In genomic region chr11:6474806-6475500, GRCh38 we compare ENCODE assay signal across 10 cellular contexts. TPM values are rescaled to one million over a fixed set of nuclear protein-coding genes. Genes with fewer than 3 reads are reported as not detected.
A peak's percentile ranks its signal among the peaks of the same experiment; 100 is the strongest.
DNase-seq lines count a peak whose midpoint lies in the region; ATAC-seq, FAIRE-seq and TF ChIP-seq lines count a peak whose summit lies in the region.
"Had no signal": no experiment of that assay in that cellular context is flagged by ENCODE, and none has a peak within 500 bp of the region (broad histone marks: within the 10 kb centered on the region; RNA-seq: fewer than 3 reads in every experiment).

No MANE protein-coding gene starts in this region.

- no peaks in the 10 kb centered on the region for H4K20me1 ChIP-seq in neural cell (ENCODE audit: insufficient read depth)

- CTCF ChIA-PET in CD8-positive, alpha-beta memory T cell (lab: Charles Lee), result interaction anchor here (1.2 to 4.7 kb wide), 2 partner anchors 96 to 208 kb away, joined by 4 to 24 read pairs; partner anchors contain the start of gene MRPL17

- no peak for DNase-seq in CD8-positive, alpha-beta memory T cell
- DNase-seq in NCI-H69 (lab: John Stamatoyannopoulos, UW) (peak; percentile 29), urothelium cell line (ENCODE audit: low spot score) (no peak)

- TF ChIP-seq RAD21 in neural cell (conservative IDR thresholded peaks at IDR 0.05), result no peak

- no peaks in the 10 kb centered on the region for H3K9me2 ChIP-seq in neural cell (ENCODE audit: insufficient read depth, low read length)

- peaks cover 0 to 31% (median 2%) of the 10 kb centered on the region in 3 donors for H3K36me3 Mint-ChIP-seq in CD8-positive, alpha-beta memory T cell

- no peak overlapping the region for H3K27ac ChIP-seq in CD8-positive, alpha-beta memory T cell (ENCODE audit: low read depth, low read length)
- peak overlapping the region; percentile 90 for H3K27ac ChIP-seq in duodenal mucosa (ENCODE audit: low read depth, low read length)
- H3K27ac ChIP-seq in neural cell (ENCODE audit: low read length), result no peak overlapping the region
- H3K27ac ChIP-seq: HL-60 had no signal

- H3K4me3 Mint-ChIP-seq in CD8-positive, alpha-beta memory T cell, result peak overlapping the region; percentile 66 to 90 (median 78)

- H3K9me3 Mint-ChIP-seq in CD8-positive, alpha-beta memory T cell, result no peaks in the 10 kb centered on the region

- H3K4me2 ChIP-seq in neural cell (ENCODE audit: low read length), result no peak overlapping the region

- H3K79me2 ChIP-seq in neural cell (replicated peaks; ENCODE audit: insufficient read depth, low read length), result peaks cover 12% of the 10 kb centered on the region

- no peak overlapping the region for H2AFZ ChIP-seq in neural cell (ENCODE audit: low read depth, low read length)

- peaks cover 14% of the 10 kb centered on the region for H3K4me1 ChIP-seq in CD8-positive, alpha-beta memory T cell (ENCODE audit: insufficient read depth, low read length)
- peaks cover 43 to 52% of the 10 kb centered on the region in 2 donors for H3K4me1 ChIP-seq in duodenal mucosa (ENCODE audit: control insufficient read depth in 1 of 2, insufficient read depth in 2 of 2, low read length in 2 of 2)

- no peak overlapping the region for H3K4me3 ChIP-seq in CD8-positive, alpha-beta memory T cell (ENCODE audit: low read length)
- H3K4me3 ChIP-seq in duodenal mucosa (ENCODE audit: low read depth in 1 of 2, low read length in 2 of 2), result peak overlapping the region; percentile 1 to 55
- H3K4me3 ChIP-seq in neural cell (ENCODE audit: low read length), result peak overlapping the region; percentile 90

- ATAC-seq in HG03108 (IDR thresholded peaks at IDR 0.05; ENCODE audit: unreplicated experiment) (no peak), GM21367 (IDR thresholded peaks at IDR 0.05; ENCODE audit: unreplicated experiment) (no peak), GM21786 (IDR thresholded peaks at IDR 0.05; ENCODE audit: unreplicated experiment) (no peak)

- TF ChIP-seq CTCF in neural cell (IDR thresholded peaks at IDR 0.05; ENCODE audit: poor library complexity, severe bottlenecking), result no peak

- FAIRE-seq in urothelium cell line (lab: Jason Lieb, UNC), result no peak
- FAIRE-seq: GM18507 had no signal

- peaks cover 6% of the 10 kb centered on the region for H3K36me3 ChIP-seq in CD8-positive, alpha-beta memory T cell (ENCODE audit: insufficient read depth, low read length)
- H3K36me3 ChIP-seq in duodenal mucosa (ENCODE audit: control insufficient read depth in 1 of 2, insufficient read depth in 2 of 2, low read length in 2 of 2), result peaks cover 20 to 33% of the 10 kb centered on the region in 2 donors
- H3K36me3 ChIP-seq in neural cell (ENCODE audit: insufficient read depth, low read length), result no peaks in the 10 kb centered on the region

- H3K4me1 Mint-ChIP-seq in CD8-positive, alpha-beta memory T cell, result peaks cover 22 to 41% (median 29%) of the 10 kb centered on the region in 3 donors

- H3F3A ChIP-seq in neural cell (ENCODE audit: insufficient read depth, low read length, poor library complexity, severe bottlenecking), result no peaks in the 10 kb centered on the region

- POLR2A ChIA-PET in CD8-positive, alpha-beta memory T cell (lab: Charles Lee), result interaction anchor here (1.0 kb wide), 1 partner anchor 72 kb away, joined by 4 read pairs; no protein-coding TSS in a partner anchor

- no peaks in the 10 kb centered on the region for H3K27me3 ChIP-seq in CD8-positive, alpha-beta memory T cell (ENCODE audit: insufficient read depth, low read length, poor library complexity, severe bottlenecking)
- H3K27me3 ChIP-seq in duodenal mucosa (ENCODE audit: control insufficient read depth in 1 of 2, insufficient read depth in 2 of 2, low read length in 2 of 2) (no peaks in the 10 kb centered on the region), neural cell (ENCODE audit: insufficient read depth, low read depth, low read length) (no peaks in the 10 kb centered on the region)

- H3K9me3 ChIP-seq in CD8-positive, alpha-beta memory T cell (ENCODE audit: low read length), result no peaks in the 10 kb centered on the region
- H3K9me3 ChIP-seq in duodenal mucosa (ENCODE audit: control insufficient read depth in 1 of 2, low read length in 2 of 2) (no peaks in the 10 kb centered on the region), neural cell (ENCODE audit: low read length) (no peaks in the 10 kb centered on the region)

- no peak for TF ChIP-seq EP300 in neural cell (conservative IDR thresholded peaks at IDR 0.05; ENCODE audit: poor library complexity, severe bottlenecking)

- H3K27ac Mint-ChIP-seq in CD8-positive, alpha-beta memory T cell, result peak overlapping the region; percentile 35 to 95 (median 78)

- H3K9ac ChIP-seq in duodenal mucosa (ENCODE audit: low read depth in 1 of 2, low read length in 2 of 2) (peak overlapping the region; percentile 48 to 61), neural cell (ENCODE audit: low read length) (no peak overlapping the region)

- H3K27me3 Mint-ChIP-seq in CD8-positive, alpha-beta memory T cell, result no peaks in the 10 kb centered on the region

TF ChIP-seq in neural cell, 6 proteins besides CTCF, POLR2A, EP300 and RAD21:
- TF ChIP-seq MXI1 (conservative IDR thresholded peaks at IDR 0.05; ENCODE audit: poor library complexity, severe bottlenecking) (no peak), POLR2AphosphoS5 (IDR thresholded peaks at IDR 0.05) (no peak), SMC3 (conservative IDR thresholded peaks at IDR 0.05; ENCODE audit: poor library complexity) (no peak), REST (IDR thresholded peaks at IDR 0.05; ENCODE audit: borderline replicate concordance) (no peak)
TF ChIP-seq in neural cell: peak in this region for 0.

RNA-seq across cellular contexts. Expression of gene TRIM3, which starts 1.2 kb away (rescaled TPM):
- 1 to 10 TPM; 6.4 to 6.8 TPM for total RNA-seq in CD8-positive, alpha-beta memory T cell
- 2.4 TPM for polyA plus RNA-seq in CD8-positive, alpha-beta memory T cell
- polyA plus RNA-seq in neural cell, result 81.7 and 120 TPM in 2 replicates
- 71.5 and 73.3 TPM in 2 replicates for polyA minus RNA-seq in neural cell

RNA-seq across cellular contexts. Expression of gene ARFIP2, which starts 6.2 kb away (rescaled TPM):
- total RNA-seq in CD8-positive, alpha-beta memory T cell, result 10 to 100 TPM; 46.9 to 47.5 TPM
- 35.2 TPM for polyA plus RNA-seq in CD8-positive, alpha-beta memory T cell
- 83.7 and 89.9 TPM in 2 replicates for polyA plus RNA-seq in neural cell
- polyA minus RNA-seq in neural cell, result 44.3 and 49.2 TPM in 2 replicates

RNA-seq across cellular contexts. Expression of gene TIMM10B, which starts 6.3 kb away (rescaled TPM):
- 10 to 100 TPM; 43.6 to 46.3 TPM for total RNA-seq in CD8-positive, alpha-beta memory T cell
- polyA plus RNA-seq in CD8-positive, alpha-beta memory T cell, result 32.1 TPM
- polyA plus RNA-seq in neural cell, result 21.8 and 24.9 TPM in 2 replicates
- 40.4 and 42.4 TPM in 2 replicates for polyA minus RNA-seq in neural cell

RNA-seq across cellular contexts. Expression of gene DNHD1, which starts 22.1 kb away (rescaled TPM):
- 1 to 10 TPM; 8.0 to 9.2 TPM for total RNA-seq in CD8-positive, alpha-beta memory T cell
- 1.9 TPM for polyA plus RNA-seq in CD8-positive, alpha-beta memory T cell
- 5.1 and 5.2 TPM in 2 replicates for polyA plus RNA-seq in neural cell
- 7.8 and 9.5 TPM in 2 replicates for polyA minus RNA-seq in neural cell

RNA-seq across cellular contexts. Expression of gene HPX, which starts 34.2 kb away (rescaled TPM):
- under 1 TPM in 1 of 2 experiments, not detected in 1; 0.27 TPM for total RNA-seq in CD8-positive, alpha-beta memory T cell
- not detected for polyA plus RNA-seq in CD8-positive, alpha-beta memory T cell
- polyA plus RNA-seq in neural cell, result 11.1 and 17.3 TPM in 2 replicates
- 7.5 and 8.1 TPM in 2 replicates for polyA minus RNA-seq in neural cell

Comparison
In these comparisons a context has a peak if more than half of its experiments do, and no peak if none do; other contexts are left out.
1. RNA of gene TRIM3, which starts 1.2 kb away (polyA plus RNA-seq): 81.7 to 120 TPM in neural cell; 2.4 TPM in CD8-positive, alpha-beta memory T cell (single experiment); every median in the first group is over 10 times any median in the second.